ENCODE assay signal across 18 cellular contexts in the genomic region with DNA sequence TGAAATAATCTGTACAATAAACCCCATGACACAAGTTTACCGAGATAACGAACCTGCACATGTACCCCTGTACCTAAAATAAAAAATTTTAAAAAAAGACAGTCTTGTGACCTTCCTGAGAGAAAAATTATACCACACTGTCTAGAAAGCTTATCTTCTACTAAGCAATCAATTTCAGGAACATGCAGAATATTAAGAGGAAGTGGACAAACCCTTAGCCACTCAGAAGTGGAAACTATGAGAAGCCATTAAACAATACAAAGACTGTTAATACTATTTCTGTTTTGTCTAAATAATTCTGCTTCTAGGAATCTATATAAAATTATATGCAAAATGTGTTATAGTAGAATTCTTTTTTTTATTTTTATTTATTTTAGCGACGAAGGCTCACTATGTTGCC.
"Had no signal": no experiment of that assay in that cellular context is flagged by ENCODE, and none has a peak within 500 bp of the region (broad histone marks: within the 10 kb centered on the region; RNA-seq: fewer than 3 reads in every experiment).

No MANE protein-coding gene starts in this region.

- ATAC-seq: esophagus mucosa; heart left ventricle; left colon; left ventricle myocardium superior; natural killer cell treated with Interleukin-12 subunit alpha and Interleukin-12 subunit beta and Interleukin-15 and Interleukin-18, amount 100 ng/mL, for 72 hours; pancreas; right cardiac atrium had no signal

- DNase-seq: effector memory CD4-positive, alpha-beta T cell; heart left ventricle; hippocampal formation; left colon; left ventricle myocardium superior; mesenchymal stem cell; midbrain; occipital lobe; pancreas; right cardiac atrium; small intestine; stimulated activated CD4-positive, alpha-beta T cell treated with anti-CD3 and anti-CD28 coated beads, Interleukin-12 subunit alpha, Interleukin-12 subunit beta, amount 100 ng/mL, for 4 hours; stimulated activated naive CD4-positive, alpha-beta T cell; stomach; substantia nigra; transverse colon had no signal
